In genomic region chr1:200034821-200035396, GRCh38 we compare ENCODE assay signal across 13 cellular contexts. TPM values are rescaled to one million over a fixed set of nuclear protein-coding genes. Genes with fewer than 3 reads are reported as not detected.
DNase-seq lines count a peak whose midpoint lies in the region; TF ChIP-seq lines count a peak whose summit lies in the region.
"Had no signal": no experiment of that assay in that cellular context is flagged by ENCODE, and none has a peak within 500 bp of the region (broad histone marks: within the 10 kb centered on the region; RNA-seq: fewer than 3 reads in every experiment).

No MANE protein-coding gene starts in this region.

- peaks cover 17% of the 10 kb centered on the region for H3K4me1 ChIP-seq in smooth muscle cell (ENCODE audit: low read depth)

- no peak overlapping the region for H3K9ac ChIP-seq in smooth muscle cell (ENCODE audit: low read depth)

- in situ Hi-C loops in G401 (cut with HindIII; ENCODE audit: low sequenced_read_pairs), result no loop called here

- 2% methylated on average over 24 of the region's 24 CpGs for WGBS in smooth muscle cell (ENCODE audit: low lambda C conversion rate)

- H3K27ac ChIP-seq in smooth muscle cell (ENCODE audit: low read depth), result no peak overlapping the region

- peak overlapping the region; percentile 86 for H3K4me2 ChIP-seq in smooth muscle cell

- H3K27me3 ChIP-seq in smooth muscle cell (ENCODE audit: low read depth), result peaks cover 100% of the 10 kb centered on the region

- TF ChIP-seq CTCF in HFF-Myc (IDR thresholded peaks at IDR 0.05; ENCODE audit: low read depth, low read length, missing control alignments) (no peak), cardiac fibroblast (IDR thresholded peaks at IDR 0.05; ENCODE audit: low read depth, low read length) (no peak), smooth muscle cell (IDR thresholded peaks at IDR 0.05; ENCODE audit: borderline replicate concordance, insufficient read depth, poor library complexity, severe bottlenecking) (no peak)

- no peaks in the 10 kb centered on the region for H3F3A ChIP-seq in smooth muscle cell (ENCODE audit: low read depth)

- peaks cover 2% of the 10 kb centered on the region for H4K20me1 ChIP-seq in smooth muscle cell (ENCODE audit: low read depth)

- H3K36me3 ChIP-seq in smooth muscle cell (ENCODE audit: low read depth), result no peaks in the 10 kb centered on the region

- no peak for DNase-seq in HFF-Myc (ENCODE audit: extremely low read depth, low read depth)
- peak in 1 of 2 donors; percentile 26 for DNase-seq in cardiac fibroblast (ENCODE audit: low read depth in 2 of 2)
- DNase-seq in iPS-NIHi7 (ENCODE audit: extremely low spot score), result peak; percentile 66
- no peak for DNase-seq in smooth muscle cell (lab: John Stamatoyannopoulos, UW; ENCODE audit: unreplicated experiment)
- no peak for DNase-seq in stimulated activated naive CD4-positive, alpha-beta T cell treated with Interleukin-2 at 50 U/mL for 16 hours (lab: John Stamatoyannopoulos, UW)
- no peak for DNase-seq in activated CD4-positive, alpha-beta T cell treated with anti-CD3 and anti-CD28 coated beads, Interleukin-2, amount 50 U/mL, for 48 hours
- no peak for DNase-seq in NCI-H2081 treated with DMSO at 0.1 percent for 48 hours (lab: John Stamatoyannopoulos, UW)
- DNase-seq in G401 (ENCODE audit: low spot score), result no peak
- DNase-seq: activated CD4-positive, alpha-beta T cell treated with anti-CD3 and anti-CD28 coated beads, Interleukin-2, amount 50 U/mL, for 1 hour; activated naive CD4-positive, alpha-beta T cell treated with anti-CD3 and anti-CD28 coated beads, Interleukin-2, amount 50 U/mL, for 16 hours; NCI-H1436 treated with DMSO at 0.1 percent for 48 hours; T-cell had no signal

- no peak overlapping the region for H2AFZ ChIP-seq in smooth muscle cell (ENCODE audit: low read depth)

- no peaks in the 10 kb centered on the region for H3K79me2 ChIP-seq in smooth muscle cell (ENCODE audit: low read depth)

- no peaks in the 10 kb centered on the region for H3K9me3 ChIP-seq in smooth muscle cell (replicated peaks; ENCODE audit: low read depth)

- H3K4me3 ChIP-seq in HFF-Myc (replicated peaks; ENCODE audit: low read depth, low read length) (0 out of 2 replicates have a peak overlapping the region, but pooled peaks have one; percentile 0), cardiac fibroblast (replicated peaks in 1 of 2; ENCODE audit: low read depth in 2 of 2, low read length in 2 of 2) (peak overlapping the region; percentile 18 to 22), smooth muscle cell (peak overlapping the region; percentile 40)

RNA-seq across cellular contexts. Expression of gene NR5A2, which starts 7.4 kb away (rescaled TPM):
- total RNA-seq in smooth muscle cell, result 0.22 and 0.36 TPM in 2 replicates
- polyA plus RNA-seq in smooth muscle cell, result 0.14 and 0.18 TPM in 2 replicates
- not detected in 2 replicates for total RNA-seq in G401 (2014; rRNA removed; shearing (Covaris generic))
- total RNA-seq: kidney epithelial cell had no signal
